9 cellular contexts compared by ENCODE assay signal in genomic region chr1:156656779-156657160, GRCh38. TPM values are rescaled to one million over a fixed set of nuclear protein-coding genes. Genes with fewer than 3 reads are reported as not detected.
A peak's percentile ranks its signal among the peaks of the same experiment; 100 is the strongest.
DNase-seq lines count a peak whose midpoint lies in the region; ATAC-seq, FAIRE-seq and TF ChIP-seq lines count a peak whose summit lies in the region.
"Had no signal": no experiment of that assay in that cellular context is flagged by ENCODE, and none has a peak within 500 bp of the region (broad histone marks: within the 10 kb centered on the region; RNA-seq: fewer than 3 reads in every experiment).

No MANE protein-coding gene starts in this region.

- H2BK15ac ChIP-seq in neuronal stem cell (ENCODE audit: low read length), result no peak overlapping the region

- H3K9ac ChIP-seq in neuronal stem cell (ENCODE audit: low read depth, low read length, poor library complexity), result peak overlapping the region; percentile 78

- H3K4me1 Mint-ChIP-seq in CD8-positive, alpha-beta T cell (ENCODE audit: low read depth), result peaks cover 41% of the 10 kb centered on the region

- no peak for TF ChIP-seq CTCF in CD8-positive, alpha-beta T cell (IDR thresholded peaks at IDR 0.05)
- TF ChIP-seq CTCF in esophagus squamous epithelium (IDR thresholded peaks at IDR 0.05), result no peak

- POLR2A ChIA-PET in CD8-positive, alpha-beta T cell (lab: Charles Lee), result no interaction called here

- peak in 1 of 7 experiments; percentile 18 for DNase-seq in CD8-positive, alpha-beta T cell
- DNase-seq in NCI-H524 treated with DMSO at 0.1 percent for 48 hours (lab: John Stamatoyannopoulos, UW), result peak; percentile 42
- no peak for DNase-seq in esophagus squamous epithelium (lab: John Stamatoyannopoulos, UW)
- no peak for DNase-seq in neuronal stem cell (ENCODE audit: low spot score)
- no peak for DNase-seq in AG08396 (ENCODE audit: low spot score)
- no peak for DNase-seq in GM12892 (ENCODE audit: insufficient read length)

- peak overlapping the region; percentile 41 for H2AK5ac ChIP-seq in neuronal stem cell (ENCODE audit: low read depth, low read length)

- peak overlapping the region; percentile 42 for H3K4me2 ChIP-seq in neuronal stem cell (ENCODE audit: insufficient read depth, low read length, poor library complexity, severe bottlenecking)

- peaks cover 4% of the 10 kb centered on the region for H3K79me1 ChIP-seq in neuronal stem cell (ENCODE audit: low read depth, low read length)

- no peaks in the 10 kb centered on the region for H3K36me3 Mint-ChIP-seq in CD8-positive, alpha-beta T cell
- H3K36me3 Mint-ChIP-seq: activated naive CD4-positive, alpha-beta T cell treated with anti-CD3 and anti-CD28 coated beads, Interleukin-2, amount 10 ng/mL, durations not matched to agents 7 days and 5 days had no signal

- H3K4ac ChIP-seq in neuronal stem cell (ENCODE audit: low read length), result no peak overlapping the region

- H2BK120ac ChIP-seq in neuronal stem cell (ENCODE audit: low read depth, low read length), result no peak overlapping the region

- H2AFZ ChIP-seq in neuronal stem cell (ENCODE audit: low read length), result no peak overlapping the region

- H3K23ac ChIP-seq in neuronal stem cell (ENCODE audit: low read depth, low read length, poor library complexity), result peak overlapping the region; percentile 44

- peak overlapping the region; percentile 78 for H3K4me3 Mint-ChIP-seq in CD8-positive, alpha-beta T cell

- no peaks in the 10 kb centered on the region for H3K36me3 ChIP-seq in CD8-positive, alpha-beta T cell (ENCODE audit: insufficient read depth, low read length)
- no peaks in the 10 kb centered on the region for H3K36me3 ChIP-seq in esophagus squamous epithelium
- H3K36me3 ChIP-seq in neuronal stem cell (replicated peaks in 1 of 2; ENCODE audit: control insufficient read depth in 2 of 2, insufficient read depth in 2 of 2, low read length in 2 of 2), result peaks cover 0 to 7% of the 10 kb centered on the region in 2 donors

- H3K27ac Mint-ChIP-seq in CD8-positive, alpha-beta T cell, result no peak overlapping the region
- H3K27ac Mint-ChIP-seq: activated naive CD4-positive, alpha-beta T cell treated with anti-CD3 and anti-CD28 coated beads, Interleukin-2, amount 10 ng/mL, durations not matched to agents 7 days and 5 days had no signal

- H4K8ac ChIP-seq in neuronal stem cell (ENCODE audit: low read depth, low read length), result no peak overlapping the region

- peak overlapping the region; percentile 67 for H3K18ac ChIP-seq in neuronal stem cell (ENCODE audit: low read length)

- H3K4me3 ChIP-seq in CD8-positive, alpha-beta T cell (ENCODE audit: low read depth, low read length), result peak overlapping the region; percentile 48
- H3K4me3 ChIP-seq in esophagus squamous epithelium (peak overlapping the region; percentile 5 to 59 (median 24)), neuronal stem cell (ENCODE audit: low read length in 2 of 2) (peak overlapping the region; percentile 7 to 63)

- H3K14ac ChIP-seq in neuronal stem cell (ENCODE audit: low read length), result peak overlapping the region; percentile 60

- FAIRE-seq in GM12892 (lab: Jason Lieb, UNC), result no peak

- H2BK12ac ChIP-seq in neuronal stem cell (ENCODE audit: low read length), result no peak overlapping the region

- no peak for ATAC-seq in CD8-positive, alpha-beta T cell
- ATAC-seq in HG03097 (IDR thresholded peaks at IDR 0.05; ENCODE audit: low FRiP score, unreplicated experiment), result no peak
- ATAC-seq in HG02642 (IDR thresholded peaks at IDR 0.05; ENCODE audit: poor library complexity, unreplicated experiment), result no peak

- no peak overlapping the region for H3K27ac ChIP-seq in CD8-positive, alpha-beta T cell (ENCODE audit: low read depth, low read length)
- no peak overlapping the region for H3K27ac ChIP-seq in esophagus squamous epithelium
- H3K27ac ChIP-seq in neuronal stem cell (replicated peaks; ENCODE audit: low read length), result no peak overlapping the region

- H3K4me1 ChIP-seq in CD8-positive, alpha-beta T cell (ENCODE audit: insufficient read depth, low read length), result peaks cover 44% of the 10 kb centered on the region
- H3K4me1 ChIP-seq in esophagus squamous epithelium (peaks cover 38 to 50% (median 39%) of the 10 kb centered on the region in 3 donors), neuronal stem cell (ENCODE audit: control insufficient read depth in 2 of 2, insufficient read depth in 1 of 2, low read depth in 1 of 2, low read length in 2 of 2) (peaks cover 28 to 35% of the 10 kb centered on the region in 2 donors)

- H3K9me3 Mint-ChIP-seq in CD8-positive, alpha-beta T cell, result no peaks in the 10 kb centered on the region
- H3K9me3 Mint-ChIP-seq: activated naive CD4-positive, alpha-beta T cell treated with anti-CD3 and anti-CD28 coated beads, Interleukin-2, amount 10 ng/mL, durations not matched to agents 7 days and 5 days had no signal

- no peak for TF ChIP-seq POLR2A in esophagus squamous epithelium (IDR thresholded peaks at IDR 0.05)
- no peak for TF ChIP-seq POLR2A in GM12892 (IDR thresholded peaks at IDR 0.05; ENCODE audit: low read depth, low read length)

- WGBS in esophagus squamous epithelium, 2 donors, result 1 to 3% methylated on average over 10 of the region's 18 CpGs
- no CpG with 5 or more reads among the region's 18 CpGs for WGBS in neuronal stem cell (ENCODE audit: extremely low coverage in 2 of 2, insufficient read length in 2 of 2, insufficient replicate concordance in 1 of 2), 2 donors

- no peak overlapping the region for H2BK5ac ChIP-seq in neuronal stem cell (ENCODE audit: low read length)

- no peaks in the 10 kb centered on the region for H3K9me3 ChIP-seq in CD8-positive, alpha-beta T cell (ENCODE audit: low read length)
- H3K9me3 ChIP-seq in esophagus squamous epithelium, result no peaks in the 10 kb centered on the region
- no peaks in the 10 kb centered on the region for H3K9me3 ChIP-seq in neuronal stem cell (replicated peaks in 1 of 2; ENCODE audit: control insufficient read depth in 2 of 2, insufficient read depth in 1 of 2, low read depth in 1 of 2, low read length in 2 of 2)

- peak overlapping the region; percentile 90 for H4K91ac ChIP-seq in neuronal stem cell (ENCODE audit: low read depth, low read length, poor library complexity)

- peaks cover 28% of the 10 kb centered on the region for H3K27me3 ChIP-seq in CD8-positive, alpha-beta T cell (ENCODE audit: insufficient read depth, low read length)
- H3K27me3 ChIP-seq in esophagus squamous epithelium (peaks cover 0 to 63% (median 0%) of the 10 kb centered on the region in 4 donors), neuronal stem cell (ENCODE audit: control insufficient read depth in 3 of 3, insufficient read depth in 3 of 3, low read depth in 1 of 3, low read length in 3 of 3) (peaks cover 5 to 44% (median 23%) of the 10 kb centered on the region in 3 experiments)

- intact Hi-C loops in CD8-positive, alpha-beta T cell (cut with DNase I, micrococcal nuclease), result loop anchor here (1.0 to 5.0 kb wide), 2 partner anchors 30 to 199 kb away; no protein-coding TSS in a partner anchor
- intact Hi-C loops in esophagus squamous epithelium (cut with DNase I), result loop anchor here (2.0 kb wide), 1 partner anchor 30 kb away; no protein-coding TSS in a partner anchor

- CTCF ChIA-PET in CD8-positive, alpha-beta T cell (lab: Charles Lee), result interaction anchor here (0.8 to 3.2 kb wide), 7 partner anchors 8 to 270 kb away, joined by 4 to 22 read pairs (median 4); no protein-coding TSS in a partner anchor

- peaks cover 49% of the 10 kb centered on the region for H3K27me3 Mint-ChIP-seq in CD8-positive, alpha-beta T cell (ENCODE audit: low read depth)

RNA-seq across cellular contexts. Expression of gene BCAN, which starts 14.9 kb away (rescaled TPM):
- not detected for total RNA-seq in CD8-positive, alpha-beta T cell
- not detected for total RNA-seq in esophagus squamous epithelium
- 0.89 TPM for polyA plus RNA-seq in neuronal stem cell (2013, experiment 1 of 2)
- polyA plus RNA-seq in neuronal stem cell (2013, experiment 2 of 2), result 0.54 TPM
- polyA plus RNA-seq in GM12892 (2012; ENCODE audit: missing spikeins), result 0.36 TPM

RNA-seq across cellular contexts. Expression of gene NES, which starts 20.4 kb away (rescaled TPM):
- not detected for total RNA-seq in CD8-positive, alpha-beta T cell
- total RNA-seq in esophagus squamous epithelium, result 1 to 10 TPM; 3.5 to 8.0 (median 5.4) TPM
- polyA plus RNA-seq in neuronal stem cell (2013, experiment 1 of 2), result 150 TPM
- 143 TPM for polyA plus RNA-seq in neuronal stem cell (2013, experiment 2 of 2)
- polyA plus RNA-seq in GM12892 (2012; ENCODE audit: missing spikeins), result not detected

RNA-seq across cellular contexts. Expression of gene HAPLN2, which starts 37.6 kb away (rescaled TPM):
- under 1 TPM; 0.24 to 0.39 TPM for total RNA-seq in CD8-positive, alpha-beta T cell
- total RNA-seq in esophagus squamous epithelium, result under 1 TPM in 1 of 4 donors, not detected in 3; 0.18 TPM
- 1.8 TPM for polyA plus RNA-seq in neuronal stem cell (2013, experiment 1 of 2)
- polyA plus RNA-seq in neuronal stem cell (2013, experiment 2 of 2), result 1.7 TPM
- not detected for polyA plus RNA-seq in GM12892 (2012; ENCODE audit: missing spikeins)

RNA-seq across cellular contexts. Expression of gene CRABP2, which starts 48.6 kb away (rescaled TPM):
- 1 to 10 TPM; 4.6 to 5.4 TPM for total RNA-seq in CD8-positive, alpha-beta T cell
- total RNA-seq in esophagus squamous epithelium, result 100 to 1,000 TPM; 149 to 916 (median 441) TPM
- 479 TPM for polyA plus RNA-seq in neuronal stem cell (2013, experiment 1 of 2)
- polyA plus RNA-seq in neuronal stem cell (2013, experiment 2 of 2), result 474 TPM
- 0.76 TPM for polyA plus RNA-seq in GM12892 (2012; ENCODE audit: missing spikeins)

RNA-seq across cellular contexts. Expression of gene GPATCH4, which starts 55.5 kb away (rescaled TPM):
- total RNA-seq in CD8-positive, alpha-beta T cell, result 10 to 100 TPM; 46.4 to 46.7 TPM
- 10 to 100 TPM; 14.0 to 41.8 (median 25.0) TPM for total RNA-seq in esophagus squamous epithelium
- polyA plus RNA-seq in neuronal stem cell (2013, experiment 1 of 2), result 17.6 TPM
- polyA plus RNA-seq in neuronal stem cell (2013, experiment 2 of 2), result 17.2 TPM
- polyA plus RNA-seq in GM12892 (2012; ENCODE audit: missing spikeins), result 42.9 TPM

Comparison
In these comparisons a context has a peak if more than half of its experiments do, and no peak if none do; other contexts are left out.
1. RNA of gene NES, which starts 20.4 kb away (total RNA-seq): 3.5 to 8.0 TPM in esophagus squamous epithelium; not detected in CD8-positive, alpha-beta T cell; every median in the first group is over 4 times any median in the second.
2. Peak in every context shown above with its lines, with median percentiles within 50 percentile points of each other: H3K4me3 ChIP-seq.